ENCODE assay signal across 8 cellular contexts in the genomic region with DNA sequence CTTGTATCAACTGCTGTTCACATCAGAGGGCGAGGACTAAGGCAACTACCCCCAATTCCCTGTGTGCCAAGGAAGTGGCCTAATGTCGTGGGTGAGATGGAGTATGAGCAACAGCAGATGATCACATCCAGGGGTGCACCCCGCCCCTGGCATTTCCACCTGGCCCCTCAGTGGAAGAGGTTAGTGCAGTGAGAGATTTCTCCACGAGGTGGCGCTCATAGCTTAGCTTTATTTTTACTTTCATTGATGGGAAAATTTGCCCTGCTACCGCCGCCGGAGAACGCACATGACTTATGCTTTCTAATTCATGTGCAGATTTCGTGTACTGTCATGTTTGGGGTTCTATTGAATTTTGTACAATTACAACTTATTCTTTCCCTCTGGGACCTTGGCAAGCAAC.
DNase-seq lines count a peak whose midpoint lies in the region; ATAC-seq and TF ChIP-seq lines count a peak whose summit lies in the region.

No MANE protein-coding gene starts in this region.

- peaks cover 1% of the 10 kb centered on the region for H3K4me1 Mint-ChIP-seq in activated CD8-positive, alpha-beta memory T cell treated with anti-CD3 and anti-CD28 coated beads, Interleukin-2, amount 10 ng/mL, durations not matched to agents 7 days and 5 days

- peak; percentile 47 for TF ChIP-seq CTCF in AG09309 (IDR thresholded peaks at IDR 0.05; ENCODE audit: control insufficient read depth, insufficient read depth, low read depth, low read length, missing control alignments)
- TF ChIP-seq CTCF in gastroesophageal sphincter (IDR thresholded peaks at IDR 0.05), result peak; percentile 31 to 75 (median 46)

- H3K4me1 ChIP-seq in gastroesophageal sphincter, result peaks cover 0 to 6% (median 0%) of the 10 kb centered on the region in 3 donors

- no peak overlapping the region for H3K4me3 Mint-ChIP-seq in activated CD8-positive, alpha-beta memory T cell treated with anti-CD3 and anti-CD28 coated beads, Interleukin-2, amount 10 ng/mL, durations not matched to agents 7 days and 5 days

- TF ChIP-seq POLR2A in gastroesophageal sphincter (IDR thresholded peaks at IDR 0.05), result no peak

- H3K36me3 ChIP-seq in gastroesophageal sphincter, result no peaks in the 10 kb centered on the region

- DNase-seq in AG09309 (ENCODE audit: low read depth), result no peak
- peak; percentile 17 for DNase-seq in NCI-H510A (lab: John Stamatoyannopoulos, UW)
- DNase-seq in activated CD8-positive, alpha-beta memory T cell treated with anti-CD3 and anti-CD28 coated beads, Interleukin-2, amount 10 ng/mL, durations not matched to agents 7 days and 5 days, result peak; percentile 61
- peak; percentile 63 for DNase-seq in pons (ENCODE audit: low spot score)

- peaks cover 51% of the 10 kb centered on the region for H3K27me3 ChIP-seq in gastroesophageal sphincter

- 3 to 9% methylated on average over 7 to 9 of the region's 10 CpGs for WGBS in gastroesophageal sphincter (ENCODE audit: low coverage in 1 of 2), 2 donors

- ATAC-seq in GM18861 (IDR thresholded peaks at IDR 0.05; ENCODE audit: unreplicated experiment) (peak; percentile 49), HG03442 (IDR thresholded peaks at IDR 0.05; ENCODE audit: unreplicated experiment) (peak; percentile 65), gastroesophageal sphincter (no peak), HG03097 (IDR thresholded peaks at IDR 0.05; ENCODE audit: low FRiP score, unreplicated experiment) (no peak)
- ATAC-seq in activated CD8-positive, alpha-beta memory T cell treated with anti-CD3 and anti-CD28 coated beads, Interleukin-2, amount 10 ng/mL, durations not matched to agents 7 days and 5 days, result no peak

- no peak overlapping the region for H3K27ac Mint-ChIP-seq in activated CD8-positive, alpha-beta memory T cell treated with anti-CD3 and anti-CD28 coated beads, Interleukin-2, amount 10 ng/mL, durations not matched to agents 7 days and 5 days

- H3K4me3 ChIP-seq in AG09309 (ENCODE audit: control insufficient read depth, low read depth, low read length) (no peak overlapping the region), gastroesophageal sphincter (no peak overlapping the region)

- no peaks in the 10 kb centered on the region for H3K27me3 Mint-ChIP-seq in activated CD8-positive, alpha-beta memory T cell treated with anti-CD3 and anti-CD28 coated beads, Interleukin-2, amount 10 ng/mL, durations not matched to agents 7 days and 5 days

- H3K9me3 Mint-ChIP-seq in activated CD8-positive, alpha-beta memory T cell treated with anti-CD3 and anti-CD28 coated beads, Interleukin-2, amount 10 ng/mL, durations not matched to agents 7 days and 5 days (ENCODE audit: low read depth), result no peaks in the 10 kb centered on the region

- no peak overlapping the region for H3K27ac ChIP-seq in gastroesophageal sphincter

- TF ChIP-seq EP300 in gastroesophageal sphincter (IDR thresholded peaks at IDR 0.05), result no peak

- CTCF ChIA-PET in activated CD8-positive, alpha-beta memory T cell treated with anti-CD3 and anti-CD28 coated beads, Interleukin-2, amount 10 ng/mL, durations not matched to agents 7 days and 5 days (lab: Charles Lee), result interaction anchor here (0.6 to 1.6 kb wide), 3 partner anchors 16 to 47 kb away, joined by 3 to 5 read pairs (median 3); no protein-coding TSS in a partner anchor

- peaks cover 0 to 10% (median 0%) of the 10 kb centered on the region in 3 donors for H3K9me3 ChIP-seq in gastroesophageal sphincter

- no peaks in the 10 kb centered on the region for H3K36me3 Mint-ChIP-seq in activated CD8-positive, alpha-beta memory T cell treated with anti-CD3 and anti-CD28 coated beads, Interleukin-2, amount 10 ng/mL, durations not matched to agents 7 days and 5 days

Comparison
In these comparisons a context has a peak if more than half of its experiments do, and no peak if none do; other contexts are left out.
1. ATAC-seq: peak in GM18861 (single experiment) and HG03442 (single experiment); none in activated CD8-positive, alpha-beta memory T cell treated with anti-CD3 and anti-CD28 coated beads, Interleukin-2, amount 10 ng/mL, durations not matched to agents 7 days and 5 days (single experiment), gastroesophageal sphincter (single experiment) and HG03097 (single experiment).